ENCODE assay signal across 8 cellular contexts in the genomic region with DNA sequence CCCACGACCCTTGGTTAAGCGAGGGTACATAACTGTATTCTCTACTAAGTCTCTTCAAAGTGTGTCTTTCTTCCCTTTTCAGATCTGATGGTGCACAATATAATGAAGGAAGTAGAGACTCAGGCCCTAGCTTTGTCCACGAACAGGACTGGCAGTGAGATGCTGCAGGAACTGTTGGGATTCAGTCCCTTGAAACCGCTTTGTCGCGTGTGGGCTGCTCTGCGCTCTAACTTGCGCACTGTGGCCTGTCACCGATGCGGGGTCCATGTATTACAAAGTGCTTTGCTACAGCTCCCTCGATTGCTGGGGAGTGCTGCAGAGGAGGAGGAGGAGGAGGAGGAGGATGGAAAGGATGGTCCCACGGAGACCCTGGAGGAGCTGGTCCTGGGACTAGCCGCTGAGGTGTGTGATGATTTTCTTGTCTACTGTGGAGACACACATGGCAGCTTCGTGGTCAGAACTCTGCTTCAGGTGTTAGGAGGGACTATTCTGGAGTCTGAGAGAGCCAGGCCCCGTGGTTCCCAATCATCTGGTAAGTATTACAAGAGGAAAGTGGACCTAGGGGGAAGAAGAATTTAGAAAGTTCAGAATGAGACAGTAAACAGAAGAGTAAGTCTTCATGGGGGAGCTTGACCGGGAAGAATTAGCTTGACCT. TPM values are rescaled to one million over a fixed set of nuclear protein-coding genes. Genes with fewer than 3 reads are reported as not detected.
DNase-seq lines count a peak whose midpoint lies in the region; ATAC-seq and TF ChIP-seq lines count a peak whose summit lies in the region.

No MANE protein-coding gene starts in this region.

- peak overlapping the region; percentile 96 to 99 (median 98) for H3K27ac Mint-ChIP-seq in CD4-positive, alpha-beta memory T cell

- CTCF ChIA-PET in CD4-positive, alpha-beta memory T cell (lab: Charles Lee; ENCODE audit: partially characterized antibody) = interaction anchor here (0.8 to 18.5 kb wide), 12 partner anchors 9 to 131 kb away, joined by 3 to 556 read pairs (median 6); a partner anchor contains a TSS
- CTCF ChIA-PET in PC-3 (lab: Charles Lee) = interaction anchor here (1.8 kb wide), 1 partner anchor 29 kb away, joined by 5 read pairs; a partner anchor contains a TSS

- H2AFZ ChIP-seq in PC-3 (ENCODE audit: low read length) = no peak overlapping the region

- intact Hi-C loops in CD4-positive, alpha-beta memory T cell (cut with micrococcal nuclease) = no loop called here
- intact Hi-C loops in PC-3 (cut with micrococcal nuclease) = no loop called here

- H3K9me3 Mint-ChIP-seq in CD4-positive, alpha-beta memory T cell = peaks cover 0 to 6% (median 0%) of the 10 kb centered on the region in 8 donors

- H3F3A ChIP-seq in PC-3 (ENCODE audit: low read length, unreplicated experiment) = no peaks in the 10 kb centered on the region

- no peak for DNase-seq in CD4-positive, alpha-beta memory T cell
- no peak for DNase-seq in PC-3
- DNase-seq in epithelial cell of prostate (ENCODE audit: low read depth, low spot score) = no peak
- no peak for DNase-seq in RPMI8226
- DNase-seq in NCI-H2081 treated with DMSO at 0.1 percent for 48 hours (lab: John Stamatoyannopoulos, UW) = no peak
- no peak for DNase-seq in C1 segment of cervical spinal cord (lab: John Stamatoyannopoulos, UW)

- H3K27me3 ChIP-seq in CD4-positive, alpha-beta memory T cell (ENCODE audit: insufficient read depth, low read length) = no peaks in the 10 kb centered on the region
- no peaks in the 10 kb centered on the region for H3K27me3 ChIP-seq in PC-3 (ENCODE audit: low read length)
- no peaks in the 10 kb centered on the region for H3K27me3 ChIP-seq in neutrophil

- H3K9ac ChIP-seq in PC-3 (ENCODE audit: low read length) = peak overlapping the region; percentile 82

- peak overlapping the region; percentile 89 for H3K4me2 ChIP-seq in PC-3 (ENCODE audit: low read length)

- peak overlapping the region; percentile 87 for H3K27ac ChIP-seq in CD4-positive, alpha-beta memory T cell (ENCODE audit: low read depth, low read length)
- H3K27ac ChIP-seq in PC-3 (ENCODE audit: low read length) = no peak overlapping the region
- peak overlapping the region; percentile 98 for H3K27ac ChIP-seq in epithelial cell of prostate
- H3K27ac ChIP-seq in neutrophil = peak overlapping the region; percentile 87

- H3K36me3 Mint-ChIP-seq in CD4-positive, alpha-beta memory T cell = peaks cover 41 to 63% of the 10 kb centered on the region in 2 donors

- peaks cover 33 to 71% (median 50%) of the 10 kb centered on the region in 4 donors for H3K4me1 Mint-ChIP-seq in CD4-positive, alpha-beta memory T cell

- H3K4me3 Mint-ChIP-seq in CD4-positive, alpha-beta memory T cell = peak overlapping the region; percentile 91 to 99 (median 94)

- H3K4me3 ChIP-seq in CD4-positive, alpha-beta memory T cell (ENCODE audit: low read length in 2 of 2) = peak overlapping the region; percentile 77 to 85
- H3K4me3 ChIP-seq in PC-3 (ENCODE audit: low read length) (peak overlapping the region; percentile 93), neutrophil (ENCODE audit: low read depth in 1 of 2, low read length in 1 of 2) (peak overlapping the region; percentile 88 to 91)

- H3K9me3 ChIP-seq in CD4-positive, alpha-beta memory T cell (ENCODE audit: control insufficient read depth in 1 of 2, low read length in 2 of 2) = no peaks in the 10 kb centered on the region
- no peaks in the 10 kb centered on the region for H3K9me3 ChIP-seq in PC-3 (ENCODE audit: low read length)
- no peaks in the 10 kb centered on the region for H3K9me3 ChIP-seq in neutrophil

- no peaks in the 10 kb centered on the region for H4K20me1 ChIP-seq in PC-3 (ENCODE audit: low read length)

- POLR2A ChIA-PET in CD4-positive, alpha-beta memory T cell (lab: Charles Lee; ENCODE audit: partially characterized antibody) = interaction anchor here (0.7 to 7.1 kb wide), 23 partner anchors 10 to 207 kb away, joined by 3 to 136 read pairs (median 5); a partner anchor contains a TSS
- POLR2A ChIA-PET in PC-3 (lab: Charles Lee; ENCODE audit: unreplicated experiment) = interaction anchor here (0.7 kb wide), 1 partner anchor 59 kb away, joined by 7 read pairs; a partner anchor contains a TSS

- peaks cover 42% of the 10 kb centered on the region for H3K4me1 ChIP-seq in CD4-positive, alpha-beta memory T cell (ENCODE audit: insufficient read depth, low read length)
- peaks cover 36% of the 10 kb centered on the region for H3K4me1 ChIP-seq in PC-3 (ENCODE audit: insufficient read depth, low read length)
- H3K4me1 ChIP-seq in neutrophil (ENCODE audit: control insufficient read depth in 1 of 2, insufficient read depth in 1 of 2, low read depth in 1 of 2, low read length in 1 of 2) = peaks cover 42 to 49% of the 10 kb centered on the region in 2 experiments

- no peaks in the 10 kb centered on the region for H3K27me3 Mint-ChIP-seq in CD4-positive, alpha-beta memory T cell

- BruUV-seq in PC-3 (replicated peaks; lab: Mats Ljungman, UMichigan) = no TSS peak

- peaks cover 52% of the 10 kb centered on the region for H3K36me3 ChIP-seq in CD4-positive, alpha-beta memory T cell (ENCODE audit: insufficient read depth, low read length)
- H3K36me3 ChIP-seq in PC-3 (ENCODE audit: low read depth, low read length) = peaks cover 49% of the 10 kb centered on the region
- peaks cover 37% of the 10 kb centered on the region for H3K36me3 ChIP-seq in neutrophil

- TF ChIP-seq CTCF in PC-3 (conservative IDR thresholded peaks at IDR 0.05; ENCODE audit: low read depth, low read length) = no peak
- TF ChIP-seq CTCF in neutrophil (IDR thresholded peaks at IDR 0.05) = no peak

- no peaks in the 10 kb centered on the region for H3K9me2 ChIP-seq in PC-3 (replicated peaks; ENCODE audit: low read length)

- peaks cover 42% of the 10 kb centered on the region for H3K79me2 ChIP-seq in PC-3 (ENCODE audit: low read length)

- no peak for ATAC-seq in PC-3
- ATAC-seq in HG03342 (IDR thresholded peaks at IDR 0.05; ENCODE audit: unreplicated experiment) = no peak

RNA-seq across cellular contexts. Expression of a gene that starts 0.8 kb away (rescaled TPM):
- 10 to 100 TPM; 23.1 to 28.1 TPM for total RNA-seq in CD4-positive, alpha-beta memory T cell
- polyA plus RNA-seq in CD4-positive, alpha-beta memory T cell = 1 to 10 TPM in 1 of 2 donors, under 1 TPM in 1; 0.83 to 1.6 TPM
- total RNA-seq in PC-3 (2014; rRNA removed) = 30.4 and 35.5 TPM in 2 replicates

RNA-seq across cellular contexts. Expression of a gene that starts 0.9 kb away (rescaled TPM):
- total RNA-seq in CD4-positive, alpha-beta memory T cell = 10 to 100 TPM; 37.6 to 38.6 TPM
- 10 to 100 TPM; 31.4 to 32.9 TPM for polyA plus RNA-seq in CD4-positive, alpha-beta memory T cell
- total RNA-seq in PC-3 (2014; rRNA removed) = 15.8 and 15.9 TPM in 2 replicates

RNA-seq across cellular contexts. Expression of a gene that starts 7.3 kb away (rescaled TPM):
- total RNA-seq in CD4-positive, alpha-beta memory T cell = 10 to 100 TPM; 22.3 to 26.0 TPM
- 10 to 100 TPM; 17.2 to 24.3 TPM for polyA plus RNA-seq in CD4-positive, alpha-beta memory T cell
- not detected in 2 replicates for total RNA-seq in PC-3 (2014; rRNA removed)

RNA-seq across cellular contexts. Expression of a gene that starts 9.5 kb away (rescaled TPM):
- total RNA-seq in CD4-positive, alpha-beta memory T cell = 10 to 100 TPM; 18.0 to 18.8 TPM
- 1 to 10 TPM; 2.3 to 3.2 TPM for polyA plus RNA-seq in CD4-positive, alpha-beta memory T cell
- total RNA-seq in PC-3 (2014; rRNA removed) = 9.3 and 19.3 TPM in 2 replicates

RNA-seq across cellular contexts. Expression of a gene that starts 10.8 kb away (rescaled TPM):
- total RNA-seq in CD4-positive, alpha-beta memory T cell = 10 to 100 TPM; 19.5 to 20.0 TPM
- 10 to 100 TPM in 1 of 2 donors, 1 to 10 TPM in 1; 9.6 to 10.6 TPM for polyA plus RNA-seq in CD4-positive, alpha-beta memory T cell
- total RNA-seq in PC-3 (2014; rRNA removed) = 11.6 and 13.1 TPM in 2 replicates

Comparison
In these comparisons a context has a peak if more than half of its experiments do, and no peak if none do; other contexts are left out.
1. RNA of a gene that starts 7.3 kb away (total RNA-seq): 22.3 to 26.0 TPM in CD4-positive, alpha-beta memory T cell; not detected in PC-3; every median in the first group is over 10 times any median in the second.
2. Peak in every context shown above with its lines, with median percentiles within 50 percentile points of each other: H3K4me3 ChIP-seq.